12 cellular contexts compared by ENCODE assay signal in the genomic region with DNA sequence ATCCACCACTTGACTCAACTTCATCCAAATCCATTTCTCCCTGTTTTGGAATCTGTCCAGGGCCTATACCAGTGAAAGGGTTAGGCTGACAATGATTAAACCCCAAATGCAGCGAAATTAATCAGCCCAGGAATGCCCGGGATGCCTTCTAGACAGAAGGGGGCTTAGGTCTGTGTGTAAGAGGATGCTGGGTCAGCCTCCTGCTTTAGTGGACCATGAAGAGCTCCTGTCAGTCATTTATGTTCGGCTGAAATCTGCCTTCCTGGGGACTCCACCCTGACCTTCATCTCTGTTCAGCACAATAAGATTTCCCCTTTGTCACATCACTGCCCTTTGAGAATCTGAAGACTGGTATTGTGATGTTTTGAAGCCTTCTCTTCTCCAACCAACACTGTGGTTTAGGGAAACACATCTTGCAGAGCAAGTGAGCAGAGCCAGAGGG.
DNase-seq lines count a peak whose midpoint lies in the region; ATAC-seq and TF ChIP-seq lines count a peak whose summit lies in the region.
"Had no signal": no experiment of that assay in that cellular context is flagged by ENCODE, and none has a peak within 500 bp of the region (broad histone marks: within the 10 kb centered on the region; RNA-seq: fewer than 3 reads in every experiment).

No MANE protein-coding gene starts in this region.

- no peak for TF ChIP-seq EP300 in transverse colon (IDR thresholded peaks at IDR 0.05; ENCODE audit: low read depth)

- H3K36me3 ChIP-seq in mesendoderm (ENCODE audit: control insufficient read depth, insufficient read depth, low read length) (no peaks in the 10 kb centered on the region), transverse colon (no peaks in the 10 kb centered on the region)

- H3K9me3 ChIP-seq in transverse colon = no peaks in the 10 kb centered on the region

- no TSS peak for BruUV-seq in MCF 10A (replicated peaks; lab: Mats Ljungman, UMichigan)

- no peak overlapping the region for H3K23ac ChIP-seq in mesendoderm (ENCODE audit: low read length)

- no peak overlapping the region for H3K4me2 ChIP-seq in mesendoderm (ENCODE audit: low read length)

- H3K79me2 ChIP-seq in mesendoderm (ENCODE audit: control insufficient read depth, insufficient read depth, low read length) = no peaks in the 10 kb centered on the region

- in situ Hi-C loops in transverse colon (cut with MboI; ENCODE audit: low pct_ligation_motif_present in 1 of 4, low pct_unique_long_range_greater_than_20kb in 1 of 4, low sequenced_read_pairs in 3 of 4) = loop anchor here in 1 of 4 donors (25.0 kb wide), 2 partner anchors 408 to 808 kb away; a partner anchor contains a TSS

- POLR2A ChIA-PET in MCF 10A (lab: Yijun Ruan, JAX) = interaction anchor here (0.9 to 4.1 kb wide), 4 partner anchors 139 to 396 kb away, joined by 3 to 41 read pairs (median 10); no protein-coding TSS in a partner anchor

- no peak overlapping the region for H3K18ac ChIP-seq in mesendoderm (ENCODE audit: low read length)

- DNase-seq in NCI-H446 treated with DMSO at 0.1 percent for 48 hours (lab: John Stamatoyannopoulos, UW) (peak; percentile 40), mesendoderm (no peak), MCF 10A (ENCODE audit: unreplicated experiment) (no peak), DMS 273 treated with DMSO at 0.1 percent for 48 hours (lab: John Stamatoyannopoulos, UW) (no peak), left lobe of liver (ENCODE audit: low spot score) (no peak), transverse colon (no peak)
- DNase-seq: stimulated activated naive CD4-positive, alpha-beta T cell had no signal

- no peak overlapping the region for H4K5ac ChIP-seq in mesendoderm (ENCODE audit: low read length)

- CTCF ChIA-PET in MCF 10A (lab: Yijun Ruan, JAX) = interaction anchor here (0.7 to 3.3 kb wide), 11 partner anchors 60 to 821 kb away, joined by 3 to 17 read pairs (median 5); a partner anchor contains a TSS

- intact Hi-C loops in MCF 10A (cut with micrococcal nuclease) (loop anchor here (5.0 to 10.0 kb wide), 5 partner anchors 238 to 1180 kb away; no protein-coding TSS in a partner anchor), transverse colon (cut with DNase I; ENCODE audit: low total_unique reads) (no loop called here)

- H3K27me3 ChIP-seq in mesendoderm (ENCODE audit: insufficient read depth, low read length, poor library complexity) = no peaks in the 10 kb centered on the region
- H3K27me3 ChIP-seq in transverse colon = no peaks in the 10 kb centered on the region

- H3K36me3 Mint-ChIP-seq in MCF 10A (ENCODE audit: insufficient read depth, unreplicated experiment) = no peaks in the 10 kb centered on the region

- H2BK15ac ChIP-seq in mesendoderm (replicated peaks; ENCODE audit: low read depth) = no peak overlapping the region

- no peaks in the 10 kb centered on the region for H3K79me1 ChIP-seq in mesendoderm (ENCODE audit: low read length)

- no peak for TF ChIP-seq POLR2A in transverse colon (IDR thresholded peaks at IDR 0.05)

- H3K4ac ChIP-seq in mesendoderm (ENCODE audit: low read depth, low read length) = no peak overlapping the region

- H3K27me3 Mint-ChIP-seq in MCF 10A (ENCODE audit: insufficient read depth, unreplicated experiment) = no peaks in the 10 kb centered on the region

- no peak overlapping the region for H3K27ac ChIP-seq in mesendoderm (ENCODE audit: low read depth, low read length)
- no peak overlapping the region for H3K27ac ChIP-seq in transverse colon

- no peak overlapping the region for H4K8ac ChIP-seq in mesendoderm (ENCODE audit: low read depth, low read length)

- ATAC-seq in GM18861 (IDR thresholded peaks at IDR 0.05; ENCODE audit: unreplicated experiment) (peak; percentile 36), GM21825 (IDR thresholded peaks at IDR 0.05; ENCODE audit: unreplicated experiment) (peak; percentile 47), left lobe of liver (no peak)
- ATAC-seq: HCT116, Panc1, sciatic nerve had no signal

- no peaks in the 10 kb centered on the region for H3K9me3 Mint-ChIP-seq in MCF 10A (ENCODE audit: unreplicated experiment)

- H3K9ac ChIP-seq in mesendoderm (ENCODE audit: low read length) = no peak overlapping the region

- TF ChIP-seq CTCF in MCF 10A (IDR thresholded peaks at IDR 0.05; ENCODE audit: unreplicated experiment) (no peak), transverse colon (IDR thresholded peaks at IDR 0.05) (no peak)

- no CpG with 5 or more reads among the region's 3 CpGs for WGBS in mesendoderm (ENCODE audit: extremely low coverage, insufficient coverage, low lambda C conversion rate)
- 52% methylated on average over 3 of the region's 3 CpGs; no CpG with 5 or more reads in 1 of the 2 donors for WGBS in transverse colon (ENCODE audit: low coverage in 1 of 2), 2 donors

- peaks cover 46% of the 10 kb centered on the region for H3K4me1 Mint-ChIP-seq in MCF 10A (ENCODE audit: insufficient read depth, unreplicated experiment)

- H3K56ac ChIP-seq in mesendoderm (ENCODE audit: low read length) = no peak overlapping the region

- peak overlapping the region; percentile 56 for H2AK5ac ChIP-seq in mesendoderm (ENCODE audit: low read length)

- H2BK5ac ChIP-seq in mesendoderm (ENCODE audit: low read length) = no peak overlapping the region

- no peak overlapping the region for H3K27ac Mint-ChIP-seq in MCF 10A (ENCODE audit: low read depth, unreplicated experiment)

- H3K4me1 ChIP-seq in mesendoderm (ENCODE audit: control insufficient read depth, low read depth, low read length) (peaks cover 6% of the 10 kb centered on the region), transverse colon (peaks cover 2 to 42% (median 10%) of the 10 kb centered on the region in 4 donors)

- H3K4me3 Mint-ChIP-seq in MCF 10A (ENCODE audit: unreplicated experiment) = no peak overlapping the region

- H3K4me3 ChIP-seq in mesendoderm (ENCODE audit: low read length) (no peak overlapping the region), transverse colon (no peak overlapping the region)

- H2BK120ac ChIP-seq in mesendoderm (ENCODE audit: low read depth, low read length) = no peak overlapping the region
